ENCODE assay signal across 2 cellular contexts in genomic region chr3:53147161-53147902, GRCh38.
TF ChIP-seq lines count a peak whose summit lies in the region.

No MANE protein-coding gene starts in this region.

TF ChIP-seq in A549, 52 proteins besides CTCF, POLR2A, EP300 and RAD21:
- TF ChIP-seq E2F6 (IDR thresholded peaks at IDR 0.05; ENCODE audit: borderline replicate concordance, low read depth) (no peak), EHMT2 (IDR thresholded peaks at IDR 0.05; ENCODE audit: low read depth) (no peak), NFE2L2 (conservative IDR thresholded peaks at IDR 0.05; ENCODE audit: low read length) (no peak), RFX5 (IDR thresholded peaks at IDR 0.05) (no peak), HDAC2 (IDR thresholded peaks at IDR 0.05) (no peak), NR3C1 (IDR thresholded peaks at IDR 0.05) (no peak), ZFP36 (IDR thresholded peaks at IDR 0.05; ENCODE audit: borderline replicate concordance, partially characterized antibody) (no peak), FOSB (CRISPR knock-in tag; IDR thresholded peaks at IDR 0.05) (no peak), HMGXB4 (CRISPR knock-in tag; IDR thresholded peaks at IDR 0.05; ENCODE audit: borderline replicate concordance) (no peak), RNF2 (IDR thresholded peaks at IDR 0.05; ENCODE audit: borderline replicate concordance, low read depth) (no peak), ESRRA (IDR thresholded peaks at IDR 0.05; ENCODE audit: borderline replicate concordance, low read length) (no peak), ZSCAN20 (CRISPR knock-in tag; IDR thresholded peaks at IDR 0.05) (no peak), HEYL (CRISPR knock-in tag; IDR thresholded peaks at IDR 0.05) (no peak), MYC (IDR thresholded peaks at IDR 0.05; ENCODE audit: borderline replicate concordance, low read length) (no peak)

TF ChIP-seq in IMR-90, 13 proteins besides CTCF, POLR2A, EP300 and RAD21:
- TF ChIP-seq CHD1 (IDR thresholded peaks at IDR 0.05; ENCODE audit: low read depth, low read length): no peak
- TF ChIP-seq SMC3 (IDR thresholded peaks at IDR 0.05; ENCODE audit: low read depth, low read length): no peak
- no peak for TF ChIP-seq CEBPB (IDR thresholded peaks at IDR 0.05; ENCODE audit: low read depth, low read length)
- TF ChIP-seq BHLHE40 (IDR thresholded peaks at IDR 0.05; ENCODE audit: low read depth, low read length): no peak
- no peak for TF ChIP-seq MAFK (IDR thresholded peaks at IDR 0.05; ENCODE audit: low read depth, low read length)
- TF ChIP-seq RFX5 (IDR thresholded peaks at IDR 0.05; ENCODE audit: low read depth, low read length): no peak
- TF ChIP-seq NFE2L2 (IDR thresholded peaks at IDR 0.05; ENCODE audit: low read depth, low read length): no peak
- TF ChIP-seq, protein P1, sequence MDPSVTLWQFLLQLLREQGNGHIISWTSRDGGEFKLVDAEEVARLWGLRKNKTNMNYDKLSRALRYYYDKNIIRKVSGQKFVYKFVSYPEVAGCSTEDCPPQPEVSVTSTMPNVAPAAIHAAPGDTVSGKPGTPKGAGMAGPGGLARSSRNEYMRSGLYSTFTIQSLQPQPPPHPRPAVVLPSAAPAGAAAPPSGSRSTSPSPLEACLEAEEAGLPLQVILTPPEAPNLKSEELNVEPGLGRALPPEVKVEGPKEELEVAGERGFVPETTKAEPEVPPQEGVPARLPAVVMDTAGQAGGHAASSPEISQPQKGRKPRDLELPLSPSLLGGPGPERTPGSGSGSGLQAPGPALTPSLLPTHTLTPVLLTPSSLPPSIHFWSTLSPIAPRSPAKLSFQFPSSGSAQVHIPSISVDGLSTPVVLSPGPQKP (IDR thresholded peaks at IDR 0.05; ENCODE audit: borderline replicate concordance, low read depth, low read length): no peak
- TF ChIP-seq MXI1 (IDR thresholded peaks at IDR 0.05; ENCODE audit: borderline replicate concordance, low read depth, low read length): no peak
- TF ChIP-seq FOS (IDR thresholded peaks at IDR 0.05; ENCODE audit: low read depth, low read length): no peak
- no peak for TF ChIP-seq MAZ (IDR thresholded peaks at IDR 0.05; ENCODE audit: borderline replicate concordance, low read depth, low read length)
- TF ChIP-seq, protein P2, sequence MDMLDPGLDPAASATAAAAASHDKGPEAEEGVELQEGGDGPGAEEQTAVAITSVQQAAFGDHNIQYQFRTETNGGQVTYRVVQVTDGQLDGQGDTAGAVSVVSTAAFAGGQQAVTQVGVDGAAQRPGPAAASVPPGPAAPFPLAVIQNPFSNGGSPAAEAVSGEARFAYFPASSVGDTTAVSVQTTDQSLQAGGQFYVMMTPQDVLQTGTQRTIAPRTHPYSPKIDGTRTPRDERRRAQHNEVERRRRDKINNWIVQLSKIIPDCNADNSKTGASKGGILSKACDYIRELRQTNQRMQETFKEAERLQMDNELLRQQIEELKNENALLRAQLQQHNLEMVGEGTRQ (IDR thresholded peaks at IDR 0.05; ENCODE audit: low read depth, low read length): no peak
- TF ChIP-seq RCOR1 (IDR thresholded peaks at IDR 0.05; ENCODE audit: insufficient replicate concordance, low read length): no peak
TF ChIP-seq in IMR-90: peak in this region for 0.
